Comparison of ENCODE assay signal across 27 cellular contexts in the genomic region with DNA sequence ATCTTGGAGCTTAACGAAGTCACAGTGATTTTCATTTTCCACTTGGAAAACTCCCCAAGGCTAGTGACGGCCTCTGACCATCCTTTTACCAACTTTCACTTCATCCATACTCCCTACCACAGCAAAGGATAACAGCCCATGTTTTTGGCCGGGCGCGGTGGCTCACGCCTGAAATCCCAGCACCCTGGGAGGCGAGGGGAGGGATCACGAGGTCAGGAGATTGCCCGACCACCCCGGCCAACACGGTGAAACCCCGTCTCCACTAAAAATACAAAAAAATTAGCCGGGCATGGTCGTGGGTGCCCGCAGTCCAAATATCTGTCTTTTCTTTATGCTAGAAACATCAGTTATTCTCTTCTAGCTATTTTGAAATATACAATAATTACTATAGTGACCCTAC.
"Had no signal": no experiment of that assay in that cellular context is flagged by ENCODE, and none has a peak within 500 bp of the region (broad histone marks: within the 10 kb centered on the region; RNA-seq: fewer than 3 reads in every experiment).

No MANE protein-coding gene starts in this region.

- DNase-seq: activated B cell treated with CpG ODN at 0.5 μM for 24 hours; activated CD4-positive, alpha-beta T cell treated with anti-CD3 and anti-CD28 coated beads for 36 hours; activated CD4-positive, alpha-beta T cell treated with anti-CD3 and anti-CD28 coated beads, Interleukin-2, amount 50 U/mL, for 4 hours; activated CD8-positive, alpha-beta memory T cell treated with anti-CD3 and anti-CD28 coated beads for 24 hours; activated CD8-positive, alpha-beta memory T cell treated with anti-CD3 and anti-CD28 coated beads, Interleukin-2, amount 50 U/mL, for 4 hours; activated naive CD4-positive, alpha-beta T cell; activated T-cell treated with anti-CD3 and anti-CD28 coated beads, Interleukin-2, amount 50 U/mL, for 24 hours; amygdala; cortex of kidney; foreskin fibroblast; heart right ventricle; islet precursor cell; left colon; nephron progenitor cell; nucleus accumbens; retina; stimulated activated CD4-positive, alpha-beta T cell treated with anti-CD3 and anti-CD28 coated beads, Interleukin-2, amount 100 ng/mL, for 48 hours; stimulated activated CD8-positive, alpha-beta memory T cell treated with anti-CD3 and anti-CD28 coated beads, Interleukin-4, amount 100 ng/mL, for 48 hours; stimulated activated naive B cell treated with anti-CD40 and anti-IgM and Interleukin-4, amounts not matched to agents 10 μg/mL and 1 μg/mL and 100 μg/mL, for 72 hours; T1000 had no signal

- H3K27ac Mint-ChIP-seq: activated B cell treated with CpG ODN at 0.5 μM for 24 hours; activated CD4-positive, alpha-beta T cell treated with anti-CD3 and anti-CD28 coated beads for 36 hours; activated T-cell treated with anti-CD3 and anti-CD28 coated beads, Interleukin-2, amount 50 U/mL, for 24 hours; activated T-helper 17 cell treated with anti-CD3 and anti-CD28 coated beads, Interleukin-2, amount 50 U/mL, for 72 hours; memory B cell; nephron progenitor cell; progenitor cell of endocrine pancreas; stimulated activated naive B cell treated with anti-CD40 and anti-IgM and Interleukin-4, amounts not matched to agents 10 μg/mL and 1 μg/mL and 100 μg/mL, for 72 hours; type B pancreatic cell had no signal

- H3K27ac ChIP-seq: cardiac muscle cell, epithelial cell of prostate, heart right ventricle, vagina had no signal

- H3K9me3 Mint-ChIP-seq: activated B cell treated with CpG ODN at 0.5 μM for 24 hours; activated T-cell treated with anti-CD3 and anti-CD28 coated beads, Interleukin-2, amount 50 U/mL, for 24 hours; activated T-helper 17 cell treated with anti-CD3 and anti-CD28 coated beads, Interleukin-2, amount 50 U/mL, for 72 hours; memory B cell; nephron progenitor cell; stimulated activated naive B cell treated with anti-CD40 and anti-IgM and Interleukin-4, amounts not matched to agents 10 μg/mL and 1 μg/mL and 100 μg/mL, for 72 hours; type B pancreatic cell had no signal

- H3K4me3 Mint-ChIP-seq: activated B cell treated with CpG ODN at 0.5 μM for 24 hours; activated CD4-positive, alpha-beta T cell treated with anti-CD3 and anti-CD28 coated beads for 36 hours; activated T-cell treated with anti-CD3 and anti-CD28 coated beads, Interleukin-2, amount 50 U/mL, for 24 hours; activated T-helper 17 cell treated with anti-CD3 and anti-CD28 coated beads, Interleukin-2, amount 50 U/mL, for 72 hours; memory B cell; nephron progenitor cell; stimulated activated naive B cell treated with anti-CD40 and anti-IgM and Interleukin-4, amounts not matched to agents 10 μg/mL and 1 μg/mL and 100 μg/mL, for 72 hours; type B pancreatic cell had no signal

- H3K4me1 Mint-ChIP-seq: stimulated activated naive B cell treated with anti-CD40 and anti-IgM and Interleukin-4, amounts not matched to agents 10 μg/mL and 1 μg/mL and 100 μg/mL, for 72 hours had no signal

- H3K27me3 ChIP-seq: cardiac muscle cell, vagina had no signal

- H3K36me3 Mint-ChIP-seq: memory B cell; stimulated activated naive B cell treated with anti-CD40 and anti-IgM and Interleukin-4, amounts not matched to agents 10 μg/mL and 1 μg/mL and 100 μg/mL, for 72 hours had no signal

- H3K4me3 ChIP-seq: cardiac muscle cell, heart right ventricle, vagina had no signal

- H3K4me1 ChIP-seq: vagina had no signal

- H3K27me3 Mint-ChIP-seq: activated B cell treated with CpG ODN at 0.5 μM for 24 hours; activated T-cell treated with anti-CD3 and anti-CD28 coated beads, Interleukin-2, amount 50 U/mL, for 24 hours; activated T-helper 17 cell treated with anti-CD3 and anti-CD28 coated beads, Interleukin-2, amount 50 U/mL, for 72 hours; memory B cell; progenitor cell of endocrine pancreas; stimulated activated naive B cell treated with anti-CD40 and anti-IgM and Interleukin-4, amounts not matched to agents 10 μg/mL and 1 μg/mL and 100 μg/mL, for 72 hours; type B pancreatic cell had no signal

- ATAC-seq: activated CD4-positive, alpha-beta T cell treated with anti-CD3 and anti-CD28 coated beads for 36 hours; activated T-helper 17 cell treated with anti-CD3 and anti-CD28 coated beads, Interleukin-2, amount 50 U/mL, for 72 hours; heart right ventricle; left colon; stimulated activated naive B cell treated with anti-CD40 and anti-IgM and Interleukin-4, amounts not matched to agents 10 μg/mL and 1 μg/mL and 100 μg/mL, for 72 hours had no signal

- H3K9me3 ChIP-seq: heart right ventricle, vagina had no signal

- H3K36me3 ChIP-seq: cardiac muscle cell, heart right ventricle, vagina had no signal
